In the genomic region with DNA sequence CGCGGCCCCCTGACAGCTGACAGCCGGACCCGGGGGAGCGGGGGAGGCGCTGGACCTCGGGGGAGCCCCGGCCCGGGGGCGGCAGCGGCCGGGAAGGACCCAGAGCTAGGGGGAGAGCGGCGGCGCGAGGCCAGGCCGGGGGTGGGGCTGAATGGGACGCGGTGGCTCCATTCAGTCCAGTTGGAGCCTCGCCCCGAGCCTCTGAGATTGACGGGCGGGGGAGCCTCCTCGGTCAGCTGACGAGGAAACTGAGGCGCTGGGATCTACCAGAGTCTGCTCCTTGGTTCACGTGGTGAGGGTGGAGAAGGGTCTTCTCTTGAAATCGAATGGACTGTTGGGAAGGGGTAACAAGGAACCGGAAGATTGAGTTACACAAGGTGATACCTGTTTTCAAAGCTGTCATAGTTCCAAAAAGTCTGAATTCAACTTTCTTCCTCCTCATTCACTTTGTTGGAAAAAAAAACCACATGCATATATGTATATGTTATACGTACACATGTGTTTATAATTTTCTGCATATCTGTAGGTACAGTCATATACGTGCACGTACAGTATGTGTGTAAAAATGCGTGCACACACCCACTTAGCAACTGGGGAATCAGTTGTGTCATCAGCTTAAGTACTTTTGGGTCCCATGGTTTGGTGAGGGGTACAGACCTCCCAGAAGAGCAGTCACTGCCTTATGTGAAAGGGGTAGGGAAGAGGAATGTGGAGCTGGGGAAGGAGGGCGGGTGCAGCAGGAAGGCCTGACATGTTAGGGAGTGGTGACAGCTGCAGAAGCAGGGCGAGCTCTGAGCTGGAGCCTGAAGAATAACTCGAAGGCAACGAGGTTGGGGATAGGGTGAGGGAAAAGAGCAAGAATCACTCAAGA, we compare ENCODE assay signal across 6 cellular contexts. TPM values are rescaled to one million over a fixed set of nuclear protein-coding genes. Genes with fewer than 3 reads are reported as not detected.
A peak's percentile ranks its signal among the peaks of the same experiment; 100 is the strongest.
DNase-seq lines count a peak whose midpoint lies in the region; TF ChIP-seq lines count a peak whose summit lies in the region.

No MANE protein-coding gene starts in this region.

- H3K4me3 ChIP-seq in NT2/D1 (ENCODE audit: insufficient read length, low read depth) (peak overlapping the region; percentile 82), cardiac muscle cell (peak overlapping the region; percentile 90)

- DNase-seq in Ammon's horn (ENCODE audit: low spot score) (peak; percentile 42), NT2/D1 (ENCODE audit: low read depth, low spot score) (no peak), cardiac muscle cell (ENCODE audit: low read depth in 1 of 2, low spot score in 1 of 2) (peak; percentile 3 to 18), superior temporal gyrus (ENCODE audit: extremely low spot score) (peak; percentile 28), NCI-H187 (lab: John Stamatoyannopoulos, UW) (no peak)
- DNase-seq in stimulated activated CD4-positive, alpha-beta T cell treated with anti-CD3 and anti-CD28 coated beads, Interleukin-2, amount 100 ng/mL, for 24 hours: no peak

- H3K36me3 ChIP-seq in NT2/D1 (ENCODE audit: insufficient read depth, insufficient read length, low read length): peaks cover 26% of the 10 kb centered on the region
- no peaks in the 10 kb centered on the region for H3K36me3 ChIP-seq in cardiac muscle cell

- H3K9ac ChIP-seq in NT2/D1 (ENCODE audit: insufficient read length, low read depth): peak overlapping the region; percentile 92

- peaks cover 19% of the 10 kb centered on the region for H3K4me1 ChIP-seq in NT2/D1 (ENCODE audit: insufficient read depth, insufficient read length)
- H3K4me1 ChIP-seq in cardiac muscle cell (ENCODE audit: low read depth): peaks cover 7% of the 10 kb centered on the region

- peaks cover 15% of the 10 kb centered on the region for H3K27me3 ChIP-seq in NT2/D1 (ENCODE audit: insufficient read depth, insufficient read length)
- H3K27me3 ChIP-seq in cardiac muscle cell: peaks cover 5% of the 10 kb centered on the region

- H3K9me3 ChIP-seq in NT2/D1 (ENCODE audit: insufficient read depth, low read length) (no peaks in the 10 kb centered on the region), cardiac muscle cell (ENCODE audit: low read depth) (no peaks in the 10 kb centered on the region)

- no peak for TF ChIP-seq CTCF in cardiac muscle cell (IDR thresholded peaks at IDR 0.05; ENCODE audit: low read depth, low read length)

- peak overlapping the region; percentile 78 for H3K27ac ChIP-seq in cardiac muscle cell

RNA-seq across cellular contexts. Expression of a gene that starts 0.6 kb away (rescaled TPM):
- 44.0 and 56.5 TPM in 2 replicates for total RNA-seq in cardiac muscle cell
- polyA plus RNA-seq in cardiac muscle cell: 70.1 and 98.4 TPM in 2 replicates

RNA-seq across cellular contexts. Expression of a gene that starts 1.6 kb away (rescaled TPM):
- total RNA-seq in cardiac muscle cell: 8.5 and 11.9 TPM in 2 replicates
- 4.7 and 7.0 TPM in 2 replicates for polyA plus RNA-seq in cardiac muscle cell

RNA-seq across cellular contexts. Expression of a gene that starts 37.6 kb away (rescaled TPM):
- total RNA-seq in cardiac muscle cell: 2.7 and 2.8 TPM in 2 replicates
- 2.7 and 3.4 TPM in 2 replicates for polyA plus RNA-seq in cardiac muscle cell

RNA-seq across cellular contexts. Expression of a gene that starts 48.8 kb away (rescaled TPM):
- 75.7 and 105 TPM in 2 replicates for total RNA-seq in cardiac muscle cell
- polyA plus RNA-seq in cardiac muscle cell: 25.0 and 26.9 TPM in 2 replicates

Comparison
In these comparisons a context has a peak if more than half of its experiments do, and no peak if none do; other contexts are left out.
1. DNase-seq: peak in Ammon's horn (single experiment), cardiac muscle cell (2 of 2) and superior temporal gyrus (single experiment); none in NT2/D1 (single experiment), NCI-H187 (0 of 2) and stimulated activated CD4-positive, alpha-beta T cell treated with anti-CD3 and anti-CD28 coated beads, Interleukin-2, amount 100 ng/mL, for 24 hours (0 of 2).